Comparison of ENCODE assay signal across 8 cellular contexts in the genomic region with DNA sequence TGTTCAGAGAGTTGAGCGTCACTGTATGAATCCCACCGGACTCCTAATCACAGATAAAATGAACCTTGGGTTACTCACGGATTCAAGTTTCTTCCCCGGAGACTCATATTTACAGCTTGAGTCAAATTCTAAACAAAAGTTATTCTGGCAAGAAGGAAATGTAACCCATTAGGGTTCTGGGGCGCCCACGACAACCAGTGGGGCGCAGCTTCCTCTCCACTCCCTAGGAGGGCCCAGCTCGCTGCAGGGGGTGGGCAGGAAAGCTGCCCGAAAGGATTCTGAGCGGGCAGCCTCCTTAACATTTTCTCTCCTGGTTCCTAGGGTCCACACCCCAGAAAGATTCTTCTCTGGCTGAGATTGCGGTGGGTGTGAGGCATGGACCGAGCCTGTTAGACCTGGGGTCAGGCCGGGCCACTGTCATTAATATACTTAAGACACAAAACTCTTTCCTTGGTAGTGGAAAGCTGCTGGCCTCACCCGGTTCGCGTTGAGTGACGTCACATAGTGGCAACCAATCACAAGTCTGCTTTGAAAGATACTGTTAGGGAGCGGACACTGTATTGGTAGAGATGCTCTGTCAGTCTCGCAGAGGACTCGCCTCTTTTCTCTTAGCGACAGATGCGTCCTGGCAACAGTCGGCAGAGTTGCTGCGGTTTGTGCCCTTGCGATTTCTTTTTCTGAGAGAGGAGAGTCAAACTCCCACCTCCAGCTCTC. TPM values are rescaled to one million over a fixed set of nuclear protein-coding genes. Genes with fewer than 3 reads are reported as not detected.
A peak's percentile ranks its signal among the peaks of the same experiment; 100 is the strongest.
DNase-seq lines count a peak whose midpoint lies in the region; ATAC-seq and TF ChIP-seq lines count a peak whose summit lies in the region.

No MANE protein-coding gene starts in this region.

- TF ChIP-seq POLR2A in Peyer's patch (IDR thresholded peaks at IDR 0.05) = no peak
- no peak for TF ChIP-seq POLR2A in stomach (IDR thresholded peaks at IDR 0.05)

- WGBS in stomach, 5 donors = 4 to 6% (median 5%) methylated on average over 22 to 25 of the region's 25 CpGs

- intact Hi-C loops in Caco-2 (cut with micrococcal nuclease; ENCODE audit: unreplicated experiment) (no loop called here), stomach (cut with DNase I; ENCODE audit: low total_unique reads) (no loop called here)

- H3K79me2 ChIP-seq in neural progenitor cell (ENCODE audit: low read depth) = no peaks in the 10 kb centered on the region

- H3K36me3 Mint-ChIP-seq in Caco-2 (ENCODE audit: insufficient read depth, unreplicated experiment) = no peaks in the 10 kb centered on the region
- no peaks in the 10 kb centered on the region for H3K36me3 Mint-ChIP-seq in neural progenitor cell

- no peak for TF ChIP-seq EP300 in stomach (IDR thresholded peaks at IDR 0.05)

- peaks cover 6% of the 10 kb centered on the region for H3K4me1 Mint-ChIP-seq in Caco-2 (ENCODE audit: low read depth, unreplicated experiment)
- peaks cover 13% of the 10 kb centered on the region for H3K4me1 Mint-ChIP-seq in neural progenitor cell

- H3K27ac Mint-ChIP-seq in Caco-2 (ENCODE audit: unreplicated experiment) (peak overlapping the region; percentile 61), neural progenitor cell (peak overlapping the region; percentile 98)

- ATAC-seq in GM21423 (IDR thresholded peaks at IDR 0.05; ENCODE audit: unreplicated experiment) = peak; percentile 100
- ATAC-seq in foreskin keratinocyte = peak; percentile 100

- peak overlapping the region; percentile 74 for H3K4me2 ChIP-seq in neural progenitor cell

- no peaks in the 10 kb centered on the region for H3K27me3 ChIP-seq in Caco-2 (replicated peaks; ENCODE audit: control insufficient read depth, insufficient read depth, low read length)
- H3K27me3 ChIP-seq in HUES6 (ENCODE audit: control insufficient read depth, insufficient read depth, low read length) = no peaks in the 10 kb centered on the region
- H3K27me3 ChIP-seq in Peyer's patch = no peaks in the 10 kb centered on the region
- H3K27me3 ChIP-seq in foreskin keratinocyte = no peaks in the 10 kb centered on the region
- peaks cover 19% of the 10 kb centered on the region for H3K27me3 ChIP-seq in neural progenitor cell
- no peaks in the 10 kb centered on the region for H3K27me3 ChIP-seq in stomach

- CTCF ChIA-PET in Caco-2 (lab: Charles Lee) = interaction anchor here (1.7 kb wide), 1 partner anchor 117 kb away, joined by 6 read pairs; no protein-coding TSS in a partner anchor

- H4K20me1 ChIP-seq in neural progenitor cell (ENCODE audit: low read depth) = no peaks in the 10 kb centered on the region

- POLR2A ChIA-PET in Caco-2 (lab: Charles Lee) = no interaction called here

- H3K36me3 ChIP-seq in Caco-2 (ENCODE audit: control insufficient read depth, insufficient read depth, low read length) = no peaks in the 10 kb centered on the region
- H3K36me3 ChIP-seq in HUES6 (ENCODE audit: control insufficient read depth, insufficient read depth, low read length) = no peaks in the 10 kb centered on the region
- no peaks in the 10 kb centered on the region for H3K36me3 ChIP-seq in Peyer's patch
- H3K36me3 ChIP-seq in neural progenitor cell = no peaks in the 10 kb centered on the region
- no peaks in the 10 kb centered on the region for H3K36me3 ChIP-seq in stomach

- no peak for TF ChIP-seq CTCF in Caco-2 (IDR thresholded peaks at IDR 0.05; ENCODE audit: insufficient read depth in 1 of 2, low read depth in 1 of 2, low read length in 1 of 2, severe bottlenecking in 1 of 2, unreplicated experiment in 1 of 2)
- no peak for TF ChIP-seq CTCF in Peyer's patch (IDR thresholded peaks at IDR 0.05)
- TF ChIP-seq CTCF in foreskin keratinocyte (conservative IDR thresholded peaks at IDR 0.05) = no peak
- no peak for TF ChIP-seq CTCF in neural progenitor cell (IDR thresholded peaks at IDR 0.05)
- no peak for TF ChIP-seq CTCF in stomach (IDR thresholded peaks at IDR 0.05)

- no peaks in the 10 kb centered on the region for H3K4me1 ChIP-seq in Caco-2
- H3K4me1 ChIP-seq in HUES6 (ENCODE audit: control insufficient read depth, insufficient read depth, low read length) = peaks cover 7% of the 10 kb centered on the region; the same call in 1 of the 2 replicates
- H3K4me1 ChIP-seq in Peyer's patch = no peaks in the 10 kb centered on the region
- H3K4me1 ChIP-seq in foreskin keratinocyte = no peaks in the 10 kb centered on the region
- no peaks in the 10 kb centered on the region for H3K4me1 ChIP-seq in neural progenitor cell
- peaks cover 0 to 11% (median 4%) of the 10 kb centered on the region in 4 donors for H3K4me1 ChIP-seq in stomach

- H3K4me3 ChIP-seq in Caco-2 (ENCODE audit: low read depth, low read length) = peak overlapping the region; percentile 27
- peak overlapping the region; percentile 65 for H3K4me3 ChIP-seq in HUES6 (ENCODE audit: low read depth, low read length)
- H3K4me3 ChIP-seq in Peyer's patch = peak overlapping the region; percentile 39 to 56 (median 47)
- peak overlapping the region; percentile 61 for H3K4me3 ChIP-seq in neural progenitor cell
- peak overlapping the region; percentile 37 to 55 (median 46) for H3K4me3 ChIP-seq in stomach

- H3K9ac ChIP-seq in HUES6 (ENCODE audit: low read length) = no peak overlapping the region
- no peak overlapping the region for H3K9ac ChIP-seq in neural progenitor cell

- peaks cover 13% of the 10 kb centered on the region for H3K27me3 Mint-ChIP-seq in Caco-2 (ENCODE audit: insufficient read depth, unreplicated experiment)
- peaks cover 6% of the 10 kb centered on the region for H3K27me3 Mint-ChIP-seq in neural progenitor cell (ENCODE audit: insufficient read depth, low read depth)

- BruUV-seq in Caco-2 (replicated peaks; lab: Mats Ljungman, UMichigan) = no TSS peak

- H2AFZ ChIP-seq in neural progenitor cell (replicated peaks) = peak overlapping the region; percentile 88

- no peaks in the 10 kb centered on the region for H3F3A ChIP-seq in neural progenitor cell (ENCODE audit: low read depth)

- DNase-seq in Caco-2 = peak; percentile 87 to 89
- peak; percentile 78 to 95 (median 89) for DNase-seq in Peyer's patch
- peak; percentile 67 for DNase-seq in activated effector memory CD4-positive, alpha-beta T cell treated with Interleukin-2 at 50 U/mL for 16 hours
- DNase-seq in foreskin keratinocyte = peak; percentile 88 to 95
- DNase-seq in neural progenitor cell (ENCODE audit: low spot score) = peak; percentile 97
- DNase-seq in stomach = peak; percentile 93

- H3K9me3 ChIP-seq in Caco-2 (no peaks in the 10 kb centered on the region), HUES6 (ENCODE audit: control insufficient read depth, insufficient read depth, low read depth, low read length) (no peaks in the 10 kb centered on the region), Peyer's patch (no peaks in the 10 kb centered on the region), neural progenitor cell (ENCODE audit: low read depth) (no peaks in the 10 kb centered on the region), stomach (no peaks in the 10 kb centered on the region)

- H3K27ac ChIP-seq in HUES6 (ENCODE audit: low read depth, low read length) = no peak overlapping the region
- peak overlapping the region in 3 of 4 donors; percentile 19 to 55 (median 50) for H3K27ac ChIP-seq in Peyer's patch
- peak overlapping the region; percentile 44 for H3K27ac ChIP-seq in foreskin keratinocyte
- H3K27ac ChIP-seq in neural progenitor cell = no peak overlapping the region
- peak overlapping the region in 4 of 5 donors; percentile 55 to 71 (median 56) for H3K27ac ChIP-seq in stomach

- peak overlapping the region; percentile 80 for H3K4me3 Mint-ChIP-seq in Caco-2 (ENCODE audit: unreplicated experiment)
- H3K4me3 Mint-ChIP-seq in neural progenitor cell = peak overlapping the region; percentile 93

- no peaks in the 10 kb centered on the region for H3K9me3 Mint-ChIP-seq in Caco-2 (ENCODE audit: unreplicated experiment)
- no peaks in the 10 kb centered on the region for H3K9me3 Mint-ChIP-seq in neural progenitor cell

RNA-seq across cellular contexts. Expression of a gene that starts 13.6 kb away (rescaled TPM):
- total RNA-seq in Caco-2 (2022) = 2.1 and 2.5 TPM in 2 replicates
- total RNA-seq in Peyer's patch = 10 to 100 TPM in 1 of 4 donors, 1 to 10 TPM in 3; 1.8 to 21.3 (median 2.8) TPM
- 3.8 and 4.3 TPM in 2 replicates for total RNA-seq in foreskin keratinocyte
- polyA plus RNA-seq in foreskin keratinocyte = 1.9 and 2.1 TPM in 2 replicates
- 0.47 and 0.65 TPM in 2 replicates for total RNA-seq in neural progenitor cell (ENCODE audit: low replicate concordance)
- total RNA-seq in stomach = 1 to 10 TPM in 2 of 5 donors, under 1 TPM in 1, not detected in 2; 0.89 to 7.3 (median 2.6) TPM
- polyA plus RNA-seq in stomach = 1 to 10 TPM in 2 of 3 donors, under 1 TPM in 1; 1.00 to 1.4 (median 1.4) TPM

Comparison
In these comparisons a context has a peak if more than half of its experiments do, and no peak if none do; other contexts are left out.
1. H3K27ac ChIP-seq: peak in Peyer's patch (3 of 4), foreskin keratinocyte (single experiment) and stomach (4 of 5); none in HUES6 (single experiment) and neural progenitor cell (single experiment).
2. Peak in every context shown above with its lines, with median percentiles within 50 percentile points of each other: DNase-seq and H3K4me3 ChIP-seq.